In the genomic region with DNA sequence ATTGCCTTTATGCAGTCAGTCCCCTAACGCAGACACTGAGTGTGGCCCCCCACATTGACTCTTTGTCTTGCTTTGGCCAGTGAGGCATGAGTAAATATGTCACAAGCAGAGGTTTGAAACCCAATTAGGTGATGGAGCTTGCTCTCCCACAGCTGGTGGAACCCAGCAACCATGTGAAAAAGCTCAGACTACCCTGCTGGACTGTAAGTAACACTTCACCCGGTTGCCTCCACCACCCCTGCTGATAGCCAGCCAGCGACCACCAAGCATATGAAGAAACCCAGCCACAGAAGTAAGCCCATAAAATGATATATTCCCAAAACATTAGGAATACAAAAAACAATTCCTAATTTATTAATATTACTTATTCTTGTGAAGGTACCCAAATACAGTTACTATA, we compare ENCODE assay signal across 3 cellular contexts.
TF ChIP-seq lines count a peak whose summit lies in the region.

No MANE protein-coding gene starts in this region.

TF ChIP-seq in GM23338, 12 proteins besides CTCF, POLR2A, EP300 and RAD21:
- TF ChIP-seq POLR2AphosphoS5 (IDR thresholded peaks at IDR 0.05; ENCODE audit: low read depth) (no peak), NANOG (IDR thresholded peaks at IDR 0.05; ENCODE audit: borderline replicate concordance) (no peak), EZH2phosphoT487 (IDR thresholded peaks at IDR 0.05; ENCODE audit: unreplicated experiment) (no peak), ZNF331 (CRISPR knock-in tag; IDR thresholded peaks at IDR 0.05; ENCODE audit: low read depth) (no peak), STAT1 (IDR thresholded peaks at IDR 0.05; ENCODE audit: unreplicated experiment) (no peak)
- TF ChIP-seq, protein P1, sequence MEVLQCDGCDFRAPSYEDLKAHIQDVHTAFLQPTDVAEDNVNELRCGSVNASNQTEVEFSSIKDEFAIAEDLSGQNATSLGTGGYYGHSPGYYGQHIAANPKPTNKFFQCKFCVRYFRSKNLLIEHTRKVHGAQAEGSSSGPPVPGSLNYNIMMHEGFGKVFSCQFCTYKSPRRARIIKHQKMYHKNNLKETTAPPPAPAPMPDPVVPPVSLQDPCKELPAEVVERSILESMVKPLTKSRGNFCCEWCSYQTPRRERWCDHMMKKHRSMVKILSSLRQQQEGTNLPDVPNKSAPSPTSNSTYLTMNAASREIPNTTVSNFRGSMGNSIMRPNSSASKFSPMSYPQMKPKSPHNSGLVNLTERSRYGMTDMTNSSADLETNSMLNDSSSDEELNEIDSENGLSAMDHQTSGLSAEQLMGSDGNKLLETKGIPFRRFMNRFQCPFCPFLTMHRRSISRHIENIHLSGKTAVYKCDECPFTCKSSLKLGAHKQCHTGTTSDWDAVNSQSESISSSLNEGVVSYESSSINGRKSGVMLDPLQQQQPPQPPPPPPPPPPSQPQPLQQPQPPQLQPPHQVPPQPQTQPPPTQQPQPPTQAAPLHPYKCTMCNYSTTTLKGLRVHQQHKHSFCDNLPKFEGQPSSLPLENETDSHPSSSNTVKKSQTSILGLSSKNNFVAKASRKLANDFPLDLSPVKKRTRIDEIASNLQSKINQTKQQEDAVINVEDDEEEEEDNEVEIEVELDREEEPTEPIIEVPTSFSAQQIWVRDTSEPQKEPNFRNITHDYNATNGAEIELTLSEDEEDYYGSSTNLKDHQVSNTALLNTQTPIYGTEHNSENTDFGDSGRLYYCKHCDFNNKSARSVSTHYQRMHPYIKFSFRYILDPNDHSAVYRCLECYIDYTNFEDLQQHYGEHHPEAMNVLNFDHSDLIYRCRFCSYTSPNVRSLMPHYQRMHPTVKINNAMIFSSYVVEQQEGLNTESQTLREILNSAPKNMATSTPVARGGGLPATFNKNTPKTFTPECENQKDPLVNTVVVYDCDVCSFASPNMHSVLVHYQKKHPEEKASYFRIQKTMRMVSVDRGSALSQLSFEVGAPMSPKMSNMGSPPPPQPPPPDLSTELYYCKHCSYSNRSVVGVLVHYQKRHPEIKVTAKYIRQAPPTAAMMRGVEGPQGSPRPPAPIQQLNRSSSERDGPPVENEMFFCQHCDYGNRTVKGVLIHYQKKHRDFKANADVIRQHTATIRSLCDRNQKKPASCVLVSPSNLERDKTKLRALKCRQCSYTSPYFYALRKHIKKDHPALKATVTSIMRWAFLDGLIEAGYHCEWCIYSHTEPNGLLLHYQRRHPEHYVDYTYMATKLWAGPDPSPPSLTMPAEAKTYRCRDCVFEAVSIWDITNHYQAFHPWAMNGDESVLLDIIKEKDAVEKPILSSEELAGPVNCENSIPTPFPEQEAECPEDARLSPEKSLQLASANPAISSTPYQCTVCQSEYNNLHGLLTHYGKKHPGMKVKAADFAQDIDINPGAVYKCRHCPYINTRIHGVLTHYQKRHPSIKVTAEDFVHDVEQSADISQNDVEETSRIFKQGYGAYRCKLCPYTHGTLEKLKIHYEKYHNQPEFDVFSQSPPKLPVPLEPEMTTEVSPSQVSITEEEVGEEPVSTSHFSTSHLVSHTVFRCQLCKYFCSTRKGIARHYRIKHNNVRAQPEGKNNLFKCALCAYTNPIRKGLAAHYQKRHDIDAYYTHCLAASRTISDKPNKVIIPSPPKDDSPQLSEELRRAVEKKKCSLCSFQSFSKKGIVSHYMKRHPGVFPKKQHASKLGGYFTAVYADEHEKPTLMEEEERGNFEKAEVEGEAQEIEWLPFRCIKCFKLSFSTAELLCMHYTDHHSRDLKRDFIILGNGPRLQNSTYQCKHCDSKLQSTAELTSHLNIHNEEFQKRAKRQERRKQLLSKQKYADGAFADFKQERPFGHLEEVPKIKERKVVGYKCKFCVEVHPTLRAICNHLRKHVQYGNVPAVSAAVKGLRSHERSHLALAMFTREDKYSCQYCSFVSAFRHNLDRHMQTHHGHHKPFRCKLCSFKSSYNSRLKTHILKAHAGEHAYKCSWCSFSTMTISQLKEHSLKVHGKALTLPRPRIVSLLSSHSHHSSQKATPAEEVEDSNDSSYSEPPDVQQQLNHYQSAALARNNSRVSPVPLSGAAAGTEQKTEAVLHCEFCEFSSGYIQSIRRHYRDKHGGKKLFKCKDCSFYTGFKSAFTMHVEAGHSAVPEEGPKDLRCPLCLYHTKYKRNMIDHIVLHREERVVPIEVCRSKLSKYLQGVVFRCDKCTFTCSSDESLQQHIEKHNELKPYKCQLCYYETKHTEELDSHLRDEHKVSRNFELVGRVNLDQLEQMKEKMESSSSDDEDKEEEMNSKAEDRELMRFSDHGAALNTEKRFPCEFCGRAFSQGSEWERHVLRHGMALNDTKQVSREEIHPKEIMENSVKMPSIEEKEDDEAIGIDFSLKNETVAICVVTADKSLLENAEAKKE (CRISPR knock-in tag; IDR thresholded peaks at IDR 0.05) = no peak

TF ChIP-seq in HCT116, 20 proteins besides CTCF, POLR2A, EP300 and RAD21:
- TF ChIP-seq, protein P2, sequence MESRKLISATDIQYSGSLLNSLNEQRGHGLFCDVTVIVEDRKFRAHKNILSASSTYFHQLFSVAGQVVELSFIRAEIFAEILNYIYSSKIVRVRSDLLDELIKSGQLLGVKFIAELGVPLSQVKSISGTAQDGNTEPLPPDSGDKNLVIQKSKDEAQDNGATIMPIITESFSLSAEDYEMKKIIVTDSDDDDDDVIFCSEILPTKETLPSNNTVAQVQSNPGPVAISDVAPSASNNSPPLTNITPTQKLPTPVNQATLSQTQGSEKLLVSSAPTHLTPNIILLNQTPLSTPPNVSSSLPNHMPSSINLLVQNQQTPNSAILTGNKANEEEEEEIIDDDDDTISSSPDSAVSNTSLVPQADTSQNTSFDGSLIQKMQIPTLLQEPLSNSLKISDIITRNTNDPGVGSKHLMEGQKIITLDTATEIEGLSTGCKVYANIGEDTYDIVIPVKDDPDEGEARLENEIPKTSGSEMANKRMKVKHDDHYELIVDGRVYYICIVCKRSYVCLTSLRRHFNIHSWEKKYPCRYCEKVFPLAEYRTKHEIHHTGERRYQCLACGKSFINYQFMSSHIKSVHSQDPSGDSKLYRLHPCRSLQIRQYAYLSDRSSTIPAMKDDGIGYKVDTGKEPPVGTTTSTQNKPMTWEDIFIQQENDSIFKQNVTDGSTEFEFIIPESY (IDR thresholded peaks at IDR 0.05; ENCODE audit: extremely low read depth, insufficient replicate concordance, low read length) = no peak
- TF ChIP-seq, protein P3, sequence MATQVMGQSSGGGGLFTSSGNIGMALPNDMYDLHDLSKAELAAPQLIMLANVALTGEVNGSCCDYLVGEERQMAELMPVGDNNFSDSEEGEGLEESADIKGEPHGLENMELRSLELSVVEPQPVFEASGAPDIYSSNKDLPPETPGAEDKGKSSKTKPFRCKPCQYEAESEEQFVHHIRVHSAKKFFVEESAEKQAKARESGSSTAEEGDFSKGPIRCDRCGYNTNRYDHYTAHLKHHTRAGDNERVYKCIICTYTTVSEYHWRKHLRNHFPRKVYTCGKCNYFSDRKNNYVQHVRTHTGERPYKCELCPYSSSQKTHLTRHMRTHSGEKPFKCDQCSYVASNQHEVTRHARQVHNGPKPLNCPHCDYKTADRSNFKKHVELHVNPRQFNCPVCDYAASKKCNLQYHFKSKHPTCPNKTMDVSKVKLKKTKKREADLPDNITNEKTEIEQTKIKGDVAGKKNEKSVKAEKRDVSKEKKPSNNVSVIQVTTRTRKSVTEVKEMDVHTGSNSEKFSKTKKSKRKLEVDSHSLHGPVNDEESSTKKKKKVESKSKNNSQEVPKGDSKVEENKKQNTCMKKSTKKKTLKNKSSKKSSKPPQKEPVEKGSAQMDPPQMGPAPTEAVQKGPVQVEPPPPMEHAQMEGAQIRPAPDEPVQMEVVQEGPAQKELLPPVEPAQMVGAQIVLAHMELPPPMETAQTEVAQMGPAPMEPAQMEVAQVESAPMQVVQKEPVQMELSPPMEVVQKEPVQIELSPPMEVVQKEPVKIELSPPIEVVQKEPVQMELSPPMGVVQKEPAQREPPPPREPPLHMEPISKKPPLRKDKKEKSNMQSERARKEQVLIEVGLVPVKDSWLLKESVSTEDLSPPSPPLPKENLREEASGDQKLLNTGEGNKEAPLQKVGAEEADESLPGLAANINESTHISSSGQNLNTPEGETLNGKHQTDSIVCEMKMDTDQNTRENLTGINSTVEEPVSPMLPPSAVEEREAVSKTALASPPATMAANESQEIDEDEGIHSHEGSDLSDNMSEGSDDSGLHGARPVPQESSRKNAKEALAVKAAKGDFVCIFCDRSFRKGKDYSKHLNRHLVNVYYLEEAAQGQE (IDR thresholded peaks at IDR 0.05; ENCODE audit: low read depth) = no peak
- no peak for TF ChIP-seq FOSL1 (IDR thresholded peaks at IDR 0.05; ENCODE audit: low read depth)
- TF ChIP-seq ZFX (IDR thresholded peaks at IDR 0.05) = no peak
- TF ChIP-seq, protein P4, sequence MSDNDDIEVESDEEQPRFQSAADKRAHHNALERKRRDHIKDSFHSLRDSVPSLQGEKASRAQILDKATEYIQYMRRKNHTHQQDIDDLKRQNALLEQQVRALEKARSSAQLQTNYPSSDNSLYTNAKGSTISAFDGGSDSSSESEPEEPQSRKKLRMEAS (IDR thresholded peaks at IDR 0.05) = no peak
- TF ChIP-seq CBX3 (IDR thresholded peaks at IDR 0.05; ENCODE audit: low read depth) = no peak
- no peak for TF ChIP-seq TCF7L2 (IDR thresholded peaks at IDR 0.05; ENCODE audit: borderline replicate concordance, extremely low read depth, insufficient read depth, insufficient read length)
- TF ChIP-seq EGR1 (IDR thresholded peaks at IDR 0.05; ENCODE audit: low read depth) = no peak
- no peak for TF ChIP-seq CEBPB (IDR thresholded peaks at IDR 0.05; ENCODE audit: low read depth)
- TF ChIP-seq SIN3A (IDR thresholded peaks at IDR 0.05; ENCODE audit: low read depth) = no peak

TF ChIP-seq in H1, 55 proteins besides CTCF, POLR2A, EP300 and RAD21:
- TF ChIP-seq YY1 (IDR thresholded peaks at IDR 0.05; ENCODE audit: low read depth, low read length) = no peak
TF ChIP-seq in H1: peak in this region for 0.
